Comparison of ENCODE assay signal across 8 cellular contexts in genomic region chr9:121299125-121299466, GRCh38. TPM values are rescaled to one million over a fixed set of nuclear protein-coding genes. Genes with fewer than 3 reads are reported as not detected.
DNase-seq lines count a peak whose midpoint lies in the region; ATAC-seq and TF ChIP-seq lines count a peak whose summit lies in the region.

No MANE protein-coding gene starts in this region.

- peak overlapping the region; percentile 63 for H2BK15ac ChIP-seq in neuronal stem cell (ENCODE audit: low read length)

- peak overlapping the region; percentile 74 for H3K4me3 Mint-ChIP-seq in CD8-positive, alpha-beta T cell

- H3K4me2 ChIP-seq in fibroblast of lung (ENCODE audit: extremely low read depth, insufficient read depth, low read length) (peak overlapping the region; percentile 75), neuronal stem cell (ENCODE audit: insufficient read depth, low read length, poor library complexity, severe bottlenecking) (peak overlapping the region; percentile 78)

- no peaks in the 10 kb centered on the region for H3K36me3 ChIP-seq in CD8-positive, alpha-beta T cell (ENCODE audit: insufficient read depth, low read length)
- no peaks in the 10 kb centered on the region for H3K36me3 ChIP-seq in Panc1 (ENCODE audit: control insufficient read depth, insufficient read depth, low read length)
- H3K36me3 ChIP-seq in fibroblast of lung (ENCODE audit: control insufficient read depth, insufficient read depth, low read length): peaks cover 25% of the 10 kb centered on the region
- no peaks in the 10 kb centered on the region for H3K36me3 ChIP-seq in neuronal stem cell (replicated peaks in 1 of 2; ENCODE audit: control insufficient read depth in 2 of 2, insufficient read depth in 2 of 2, low read length in 2 of 2)

- H4K91ac ChIP-seq in neuronal stem cell (ENCODE audit: low read depth, low read length, poor library complexity): no peak overlapping the region

- H2BK5ac ChIP-seq in neuronal stem cell (ENCODE audit: low read length): peak overlapping the region; percentile 22

- H3K9ac ChIP-seq in fibroblast of lung (ENCODE audit: insufficient read depth, low read length): no peak overlapping the region
- no peak overlapping the region for H3K9ac ChIP-seq in neuronal stem cell (ENCODE audit: low read depth, low read length, poor library complexity)

- TF ChIP-seq CTCF in CD8-positive, alpha-beta T cell (IDR thresholded peaks at IDR 0.05): no peak
- no peak for TF ChIP-seq CTCF in Panc1 (IDR thresholded peaks at IDR 0.05)
- no peak for TF ChIP-seq CTCF in fibroblast of lung (conservative IDR thresholded peaks at IDR 0.05 in 1 of 2, IDR thresholded peaks at IDR 0.05 in 1 of 2; ENCODE audit: low read depth in 1 of 2, low read length in 2 of 2)

- peaks cover 5% of the 10 kb centered on the region for H3K36me3 Mint-ChIP-seq in CD8-positive, alpha-beta T cell

- intact Hi-C loops in CD8-positive, alpha-beta T cell (cut with DNase I, micrococcal nuclease): no loop called here
- intact Hi-C loops in Panc1 (cut with micrococcal nuclease; ENCODE audit: unreplicated experiment): no loop called here

- POLR2A ChIA-PET in CD8-positive, alpha-beta T cell (lab: Charles Lee): no interaction called here
- POLR2A ChIA-PET in Panc1 (lab: Charles Lee): no interaction called here

- WGBS in neuronal stem cell (ENCODE audit: extremely low coverage in 2 of 2, insufficient read length in 2 of 2, insufficient replicate concordance in 1 of 2), 2 donors: no CpG with 5 or more reads among the region's 12 CpGs

- H2BK12ac ChIP-seq in neuronal stem cell (ENCODE audit: low read length): peak overlapping the region; percentile 26

- H2AFZ ChIP-seq in fibroblast of lung (ENCODE audit: low read length): no peak overlapping the region
- peak overlapping the region; percentile 65 for H2AFZ ChIP-seq in neuronal stem cell (ENCODE audit: low read length)

- H3K27me3 ChIP-seq in CD8-positive, alpha-beta T cell (ENCODE audit: insufficient read depth, low read length): no peaks in the 10 kb centered on the region
- H3K27me3 ChIP-seq in Panc1 (ENCODE audit: control insufficient read depth, insufficient read depth, low read length) (no peaks in the 10 kb centered on the region), fibroblast of lung (ENCODE audit: control insufficient read depth, insufficient read depth, low read length) (no peaks in the 10 kb centered on the region), neuronal stem cell (ENCODE audit: control insufficient read depth in 3 of 3, insufficient read depth in 3 of 3, low read depth in 1 of 3, low read length in 3 of 3) (peaks cover 0 to 10% (median 0%) of the 10 kb centered on the region in 3 experiments)

- CTCF ChIA-PET in CD8-positive, alpha-beta T cell (lab: Charles Lee): interaction anchor here (1.3 to 1.4 kb wide), 3 partner anchors 20 to 112 kb away, joined by 3 to 5 read pairs (median 4); no protein-coding TSS in a partner anchor
- CTCF ChIA-PET in Panc1 (lab: Charles Lee): interaction anchor here (1.3 kb wide), 1 partner anchor 21 kb away, joined by 4 read pairs; no protein-coding TSS in a partner anchor

- BruUV-seq in Panc1 (replicated peaks; lab: Mats Ljungman, UMichigan): no TSS peak

- no peak for DNase-seq in CD8-positive, alpha-beta T cell
- DNase-seq in Panc1 (ENCODE audit: low read depth, low spot score): no peak
- no peak for DNase-seq in fibroblast of lung (ENCODE audit: low read depth in 2 of 2)
- DNase-seq in neuronal stem cell (ENCODE audit: low spot score): no peak
- DNase-seq in stimulated activated CD4-positive, alpha-beta T cell treated with anti-CD3 and anti-CD28 coated beads, Interleukin-4, amount 100 ng/mL, for 4 hours: no peak
- no peak for DNase-seq in stimulated activated CD4-positive, alpha-beta T cell treated with anti-CD3 and anti-CD28 coated beads, Interleukin-15, amount 100 ng/mL, for 24 hours

- peaks cover 11% of the 10 kb centered on the region for H3K4me1 ChIP-seq in CD8-positive, alpha-beta T cell (ENCODE audit: insufficient read depth, low read length)
- H3K4me1 ChIP-seq in Panc1 (ENCODE audit: control insufficient read depth, insufficient read depth, low read length): peaks cover 48% of the 10 kb centered on the region
- H3K4me1 ChIP-seq in fibroblast of lung (ENCODE audit: control insufficient read depth, extremely low read depth, insufficient read depth, low read length): peaks cover 11% of the 10 kb centered on the region
- peaks cover 20% of the 10 kb centered on the region in 2 donors for H3K4me1 ChIP-seq in neuronal stem cell (ENCODE audit: control insufficient read depth in 2 of 2, insufficient read depth in 1 of 2, low read depth in 1 of 2, low read length in 2 of 2)

- H3K79me2 ChIP-seq in fibroblast of lung (ENCODE audit: control insufficient read depth, insufficient read depth, low read length): peaks cover 3% of the 10 kb centered on the region

- H3K9me3 ChIP-seq in CD8-positive, alpha-beta T cell (ENCODE audit: low read length): no peaks in the 10 kb centered on the region
- H3K9me3 ChIP-seq in Panc1 (ENCODE audit: control insufficient read depth, insufficient read depth, low read depth, low read length) (no peaks in the 10 kb centered on the region), fibroblast of lung (ENCODE audit: control insufficient read depth, insufficient read depth, low read depth, low read length) (no peaks in the 10 kb centered on the region), neuronal stem cell (replicated peaks in 1 of 2; ENCODE audit: control insufficient read depth in 2 of 2, insufficient read depth in 1 of 2, low read depth in 1 of 2, low read length in 2 of 2) (no peaks in the 10 kb centered on the region)

- in situ Hi-C loops in Panc1 (cut with HindIII; ENCODE audit: low pct_unique_long_range_greater_than_20kb, low sequenced_read_pairs): no loop called here

- no peak overlapping the region for H3K14ac ChIP-seq in neuronal stem cell (ENCODE audit: low read length)

- H3K18ac ChIP-seq in neuronal stem cell (ENCODE audit: low read length): peak overlapping the region; percentile 54

- no peak overlapping the region for H3K4ac ChIP-seq in neuronal stem cell (ENCODE audit: low read length)

- no peak overlapping the region for H4K8ac ChIP-seq in neuronal stem cell (ENCODE audit: low read depth, low read length)

- H3K79me1 ChIP-seq in neuronal stem cell (ENCODE audit: low read depth, low read length): peaks cover 2% of the 10 kb centered on the region

- peaks cover 19% of the 10 kb centered on the region for H3K27me3 Mint-ChIP-seq in CD8-positive, alpha-beta T cell (ENCODE audit: low read depth)

- H3K23ac ChIP-seq in neuronal stem cell (ENCODE audit: low read depth, low read length, poor library complexity): no peak overlapping the region

- H3K27ac ChIP-seq in CD8-positive, alpha-beta T cell (ENCODE audit: low read depth, low read length): no peak overlapping the region
- H3K27ac ChIP-seq in Panc1 (ENCODE audit: low read length) (peak overlapping the region; percentile 91), fibroblast of lung (ENCODE audit: insufficient read depth, low read length) (peak overlapping the region; percentile 22), neuronal stem cell (replicated peaks; ENCODE audit: low read length) (no peak overlapping the region)

- H3K4me1 Mint-ChIP-seq in CD8-positive, alpha-beta T cell (ENCODE audit: low read depth): peaks cover 19% of the 10 kb centered on the region

- peak overlapping the region; percentile 22 for H2AK5ac ChIP-seq in neuronal stem cell (ENCODE audit: low read depth, low read length)

- peak overlapping the region; percentile 43 for H3K4me3 ChIP-seq in CD8-positive, alpha-beta T cell (ENCODE audit: low read depth, low read length)
- H3K4me3 ChIP-seq in Panc1 (ENCODE audit: low read depth in 2 of 2, low read length in 2 of 2) (peak overlapping the region; percentile 43 to 62), fibroblast of lung (replicated peaks in 1 of 4; ENCODE audit: control extremely low read depth in 1 of 4, insufficient read depth in 1 of 4, low read depth in 3 of 4, low read length in 4 of 4) (peak overlapping the region; percentile 35 to 40 (median 38)), neuronal stem cell (ENCODE audit: low read length in 2 of 2) (no peak overlapping the region)

- ATAC-seq in CD8-positive, alpha-beta T cell: no peak
- ATAC-seq in Panc1 (peak; percentile 69), HG02642 (IDR thresholded peaks at IDR 0.05; ENCODE audit: poor library complexity, unreplicated experiment) (no peak), GM21360 (IDR thresholded peaks at IDR 0.05; ENCODE audit: unreplicated experiment) (no peak)

- H3K27ac Mint-ChIP-seq in CD8-positive, alpha-beta T cell: no peak overlapping the region

- H4K20me1 ChIP-seq in fibroblast of lung (ENCODE audit: control insufficient read depth, extremely low read depth, insufficient read depth, low read length): no peaks in the 10 kb centered on the region

- no peaks in the 10 kb centered on the region for H3K9me3 Mint-ChIP-seq in CD8-positive, alpha-beta T cell

- no peak overlapping the region for H2BK120ac ChIP-seq in neuronal stem cell (ENCODE audit: low read depth, low read length)

RNA-seq across cellular contexts. Expression of gene GSN, which starts 31.1 kb away (rescaled TPM):
- total RNA-seq in CD8-positive, alpha-beta T cell: 1 to 10 TPM; 1.7 to 3.2 TPM
- total RNA-seq in Panc1 (2021; ENCODE audit: unreplicated experiment) (278 TPM), fibroblast of lung (326 and 588 TPM in 2 replicates)
- 483 TPM for polyA plus RNA-seq in Panc1 (2012; ENCODE audit: insufficient read length)
- 388 and 432 TPM in 2 replicates for polyA plus RNA-seq in fibroblast of lung
- polyA plus RNA-seq in fibroblast of lung (2012): 328 and 371 TPM in 2 replicates
- 613 and 774 TPM in 2 replicates for polyA minus RNA-seq in fibroblast of lung (ENCODE audit: low replicate concordance)
- 29.4 TPM for polyA plus RNA-seq in neuronal stem cell (2013, experiment 1 of 2)
- 28.1 TPM for polyA plus RNA-seq in neuronal stem cell (2013, experiment 2 of 2)

Comparison
In these comparisons a context has a peak if more than half of its experiments do, and no peak if none do; other contexts are left out.
1. H3K27ac ChIP-seq: peak in Panc1 (single experiment) and fibroblast of lung (single experiment); none in CD8-positive, alpha-beta T cell (single experiment) and neuronal stem cell (single experiment).
2. H3K4me3 ChIP-seq: peak in CD8-positive, alpha-beta T cell (single experiment), Panc1 (2 of 2) and fibroblast of lung (4 of 4); none in neuronal stem cell (0 of 2).
3. RNA of gene GSN, which starts 31.1 kb away (total RNA-seq): 326 to 588 TPM in fibroblast of lung and 278 TPM in Panc1 (single experiment); 1.7 to 3.2 TPM in CD8-positive, alpha-beta T cell; every median in the first group is over 10 times any median in the second.